Comparison of ENCODE assay signal across 19 cellular contexts in the genomic region with DNA sequence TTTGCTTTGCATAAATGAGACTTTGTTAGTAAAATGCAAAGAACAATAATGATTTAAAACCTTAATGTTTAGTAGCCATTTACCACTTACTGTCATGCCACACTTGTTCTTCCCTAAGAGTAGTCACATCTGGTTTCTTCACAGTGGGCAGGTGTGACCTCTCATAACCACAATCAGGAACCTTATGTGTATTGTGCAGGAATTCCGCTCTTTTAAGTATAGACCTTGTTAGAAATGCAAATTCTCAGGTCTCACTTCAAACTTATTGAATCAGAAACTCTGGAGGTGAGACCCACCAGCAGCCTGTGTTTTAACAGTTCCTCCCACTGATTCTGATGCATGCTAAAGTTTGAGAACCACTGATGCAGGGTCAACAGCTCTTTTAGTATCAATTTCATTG.
DNase-seq lines count a peak whose midpoint lies in the region; ATAC-seq and TF ChIP-seq lines count a peak whose summit lies in the region.
"Had no signal": no experiment of that assay in that cellular context is flagged by ENCODE, and none has a peak within 500 bp of the region (broad histone marks: within the 10 kb centered on the region; RNA-seq: fewer than 3 reads in every experiment).

No MANE protein-coding gene starts in this region.

- no peak for DNase-seq in activated naive CD8-positive, alpha-beta T cell treated with anti-CD3 and anti-CD28 coated beads for 36 hours
- no peak for DNase-seq in left ventricle myocardium superior
- DNase-seq in coronary artery (ENCODE audit: low spot score) = no peak
- no peak for DNase-seq in NCI-H1105 treated with DMSO at 0.1 percent for 48 hours (lab: John Stamatoyannopoulos, UW)
- DNase-seq: CD4-positive, alpha-beta memory T cell; DND-41; GDM1; GOT3; IMR-90; Kasumi-1; NCI-H1417 treated with DMSO at 0.1 percent for 48 hours; NCI-H2029 treated with DMSO at 0.1 percent for 48 hours; NCI-H526; T-helper 9 cell had no signal

- no peaks in the 10 kb centered on the region for H3K4me1 Mint-ChIP-seq in activated naive CD8-positive, alpha-beta T cell treated with anti-CD3 and anti-CD28 coated beads for 36 hours
- H3K4me1 Mint-ChIP-seq: B cell; CD4-positive, alpha-beta memory T cell had no signal

- H3K27me3 Mint-ChIP-seq in activated naive CD8-positive, alpha-beta T cell treated with anti-CD3 and anti-CD28 coated beads for 36 hours = peaks cover 4% of the 10 kb centered on the region
- H3K27me3 Mint-ChIP-seq: B cell had no signal

- H3K4me3 ChIP-seq in coronary artery = no peak overlapping the region
- H3K4me3 ChIP-seq: PC-9 had no signal

- intact Hi-C loops in left ventricle myocardium superior (cut with micrococcal nuclease) = no loop called here

- H3K36me3 Mint-ChIP-seq in activated naive CD8-positive, alpha-beta T cell treated with anti-CD3 and anti-CD28 coated beads for 36 hours = no peaks in the 10 kb centered on the region
- H3K36me3 Mint-ChIP-seq: CD4-positive, alpha-beta memory T cell had no signal

- ATAC-seq in GM18861 (IDR thresholded peaks at IDR 0.05; ENCODE audit: unreplicated experiment) (peak; percentile 39), GM21367 (IDR thresholded peaks at IDR 0.05; ENCODE audit: unreplicated experiment) (peak; percentile 51), HG03432 (IDR thresholded peaks at IDR 0.05; ENCODE audit: unreplicated experiment) (peak; percentile 45), left ventricle myocardium superior (no peak)

- no peak overlapping the region for H3K4me3 Mint-ChIP-seq in activated naive CD8-positive, alpha-beta T cell treated with anti-CD3 and anti-CD28 coated beads for 36 hours
- H3K4me3 Mint-ChIP-seq: B cell; CD4-positive, alpha-beta memory T cell had no signal

- peaks cover 5% of the 10 kb centered on the region for H3K9me3 Mint-ChIP-seq in activated naive CD8-positive, alpha-beta T cell treated with anti-CD3 and anti-CD28 coated beads for 36 hours

- H3K27ac Mint-ChIP-seq in activated naive CD8-positive, alpha-beta T cell treated with anti-CD3 and anti-CD28 coated beads for 36 hours = no peak overlapping the region
- H3K27ac Mint-ChIP-seq: B cell; CD4-positive, alpha-beta memory T cell had no signal

- no peak for TF ChIP-seq CTCF in coronary artery (IDR thresholded peaks at IDR 0.05)

- no peak overlapping the region for H3K27ac ChIP-seq in coronary artery
- H3K27ac ChIP-seq: PC-9 had no signal
